In the genomic region with DNA sequence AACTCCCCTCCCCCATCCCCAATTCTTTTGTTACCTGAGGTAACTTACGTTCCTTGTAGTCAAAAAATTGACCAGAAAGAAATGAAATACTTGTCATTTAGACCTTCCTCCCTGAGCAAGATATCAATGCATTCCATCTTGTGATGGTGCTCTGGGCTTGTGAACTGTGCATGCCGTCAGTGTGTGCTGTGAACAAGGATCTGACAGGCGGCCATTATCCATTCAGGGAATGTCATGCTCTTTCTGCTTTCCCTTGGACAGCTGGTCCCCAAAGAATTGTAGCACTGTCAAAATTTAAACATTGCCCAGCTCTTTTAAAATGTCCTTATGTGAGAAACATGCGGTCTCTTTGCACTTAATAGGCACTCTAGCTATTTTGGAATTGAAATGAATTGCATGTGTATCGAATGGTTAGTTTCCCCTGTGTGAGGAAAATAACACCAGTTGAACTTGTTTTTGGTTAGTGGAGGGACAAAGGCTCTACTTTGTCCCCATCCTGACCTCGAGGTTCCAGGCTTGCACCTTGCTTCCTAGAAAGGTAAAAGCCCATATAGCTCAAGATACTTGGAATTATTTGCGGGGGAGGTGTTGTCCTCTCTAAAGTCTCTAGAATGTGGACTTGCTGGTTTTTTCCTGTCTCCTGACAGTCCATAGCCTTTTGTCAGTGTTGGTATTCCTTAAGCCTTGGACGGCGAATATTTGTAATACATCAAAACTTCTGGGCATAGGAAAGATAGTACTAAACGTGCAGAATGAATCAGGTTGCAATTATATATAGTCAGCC, we compare ENCODE assay signal across 22 cellular contexts.
DNase-seq lines count a peak whose midpoint lies in the region; ATAC-seq and TF ChIP-seq lines count a peak whose summit lies in the region.
"Had no signal": no experiment of that assay in that cellular context is flagged by ENCODE, and none has a peak within 500 bp of the region (broad histone marks: within the 10 kb centered on the region; RNA-seq: fewer than 3 reads in every experiment).

No MANE protein-coding gene starts in this region.

- H3K4me3 ChIP-seq in mammary epithelial cell (replicated peaks in 1 of 3; ENCODE audit: insufficient read depth in 1 of 3, low read depth in 2 of 3, low read length in 3 of 3): no peak overlapping the region
- no peak overlapping the region for H3K4me3 ChIP-seq in breast epithelium
- no peak overlapping the region for H3K4me3 ChIP-seq in neural progenitor cell
- H3K4me3 ChIP-seq in right atrium auricular region: no peak overlapping the region

- no peak overlapping the region for H3K9ac ChIP-seq in mammary epithelial cell (ENCODE audit: insufficient read depth, low read length)
- no peak overlapping the region for H3K9ac ChIP-seq in neural progenitor cell

- in situ Hi-C loops in mammary epithelial cell (cut with MboI; ENCODE audit: low sequenced_read_pairs in 2 of 2): no loop called here

- no peak overlapping the region for H3K4me3 Mint-ChIP-seq in neural progenitor cell
- H3K4me3 Mint-ChIP-seq: CD4-positive, alpha-beta T cell had no signal

- no peak for TF ChIP-seq POLR2A in breast epithelium (IDR thresholded peaks at IDR 0.05)

- peaks cover 3% of the 10 kb centered on the region for H3K4me1 Mint-ChIP-seq in neural progenitor cell

- no TSS peak for BruUV-seq in mammary epithelial cell (replicated peaks; lab: Mats Ljungman, UMichigan)

- H3K79me2 ChIP-seq in mammary epithelial cell (ENCODE audit: insufficient read depth, low read length): no peaks in the 10 kb centered on the region
- H3K79me2 ChIP-seq in neural progenitor cell (ENCODE audit: low read depth): no peaks in the 10 kb centered on the region

- H3K27ac Mint-ChIP-seq in neural progenitor cell: peak overlapping the region; percentile 30
- H3K27ac Mint-ChIP-seq: CD4-positive, alpha-beta T cell had no signal

- ATAC-seq in GM18517 (IDR thresholded peaks at IDR 0.05; ENCODE audit: unreplicated experiment) (no peak), GM18520 (IDR thresholded peaks at IDR 0.05; ENCODE audit: unreplicated experiment) (no peak)

- H3K4me1 ChIP-seq in mammary epithelial cell (ENCODE audit: insufficient read depth, low read length) (no peaks in the 10 kb centered on the region), breast epithelium (no peaks in the 10 kb centered on the region), neural progenitor cell (no peaks in the 10 kb centered on the region), right atrium auricular region (no peaks in the 10 kb centered on the region)
- H3K4me1 ChIP-seq: BE2C, Caco-2 had no signal

- no peaks in the 10 kb centered on the region for H3K9me3 Mint-ChIP-seq in neural progenitor cell

- H3K36me3 Mint-ChIP-seq in neural progenitor cell: no peaks in the 10 kb centered on the region

- intact Hi-C loops in mammary epithelial cell (cut with micrococcal nuclease) (no loop called here), breast epithelium (cut with DNase I; ENCODE audit: low total_unique reads) (no loop called here)

- dilution Hi-C loops in mammary epithelial cell (cut with HindIII; ENCODE audit: low sequenced_read_pairs): no loop called here

- no peaks in the 10 kb centered on the region for H3F3A ChIP-seq in neural progenitor cell (ENCODE audit: low read depth)

- 57% methylated on average over 10 of the region's 10 CpGs for WGBS in mammary epithelial cell (ENCODE audit: low coverage, missing lambda C conversion rate)

- H3K27ac ChIP-seq in mammary epithelial cell (ENCODE audit: insufficient read depth, low read depth, low read length) (no peak overlapping the region), breast epithelium (no peak overlapping the region), neural progenitor cell (no peak overlapping the region), right atrium auricular region (no peak overlapping the region)
- H3K27ac ChIP-seq: 22Rv1 had no signal

- no peak for TF ChIP-seq CTCF in mammary epithelial cell (conservative IDR thresholded peaks at IDR 0.05 in 1 of 2, IDR thresholded peaks at IDR 0.05 in 1 of 2; ENCODE audit: extremely low read depth in 1 of 2, insufficient read depth in 1 of 2, low read depth in 1 of 2, low read length in 2 of 2)
- no peak for TF ChIP-seq CTCF in breast epithelium (IDR thresholded peaks at IDR 0.05)
- TF ChIP-seq CTCF in neural progenitor cell (IDR thresholded peaks at IDR 0.05): no peak
- no peak for TF ChIP-seq CTCF in right atrium auricular region (IDR thresholded peaks at IDR 0.05)

- H3K4me2 ChIP-seq in mammary epithelial cell (ENCODE audit: insufficient read depth, low read depth, low read length): no peak overlapping the region
- no peak overlapping the region for H3K4me2 ChIP-seq in neural progenitor cell

- H3K27me3 Mint-ChIP-seq in neural progenitor cell (ENCODE audit: insufficient read depth, low read depth): no peaks in the 10 kb centered on the region
- H3K27me3 Mint-ChIP-seq: CD4-positive, alpha-beta T cell had no signal

- H2AFZ ChIP-seq in mammary epithelial cell (ENCODE audit: low read depth, low read length): peak overlapping the region; percentile 27
- H2AFZ ChIP-seq in neural progenitor cell (replicated peaks): peak overlapping the region; percentile 32

- CTCF ChIA-PET in mammary epithelial cell (lab: Charles Lee; ENCODE audit: low non-redundant PET): no interaction called here

- no peaks in the 10 kb centered on the region for H4K20me1 ChIP-seq in mammary epithelial cell (ENCODE audit: insufficient read depth, low read length)
- no peaks in the 10 kb centered on the region for H4K20me1 ChIP-seq in neural progenitor cell (ENCODE audit: low read depth)

- H3K9me3 ChIP-seq in mammary epithelial cell (replicated peaks; ENCODE audit: insufficient read depth, low read length): no peaks in the 10 kb centered on the region
- peaks cover 0 to 5% of the 10 kb centered on the region in 2 donors for H3K9me3 ChIP-seq in breast epithelium
- no peaks in the 10 kb centered on the region for H3K9me3 ChIP-seq in neural progenitor cell (ENCODE audit: low read depth)
- H3K9me3 ChIP-seq in right atrium auricular region: peaks cover 0 to 3% of the 10 kb centered on the region in 2 donors
- H3K9me3 ChIP-seq: BE2C, Caco-2 had no signal

- H3K36me3 ChIP-seq in mammary epithelial cell (ENCODE audit: insufficient read depth, low read length) (no peaks in the 10 kb centered on the region), breast epithelium (no peaks in the 10 kb centered on the region), neural progenitor cell (no peaks in the 10 kb centered on the region), right atrium auricular region (no peaks in the 10 kb centered on the region)
- H3K36me3 ChIP-seq: BE2C had no signal

- H3K27me3 ChIP-seq in mammary epithelial cell (ENCODE audit: insufficient read depth, low read length) (no peaks in the 10 kb centered on the region), breast epithelium (no peaks in the 10 kb centered on the region), neural progenitor cell (no peaks in the 10 kb centered on the region), right atrium auricular region (no peaks in the 10 kb centered on the region)
- H3K27me3 ChIP-seq: BE2C had no signal

- DNase-seq in mammary epithelial cell (no peak), breast epithelium (ENCODE audit: low spot score in 2 of 2) (no peak), medulla oblongata (ENCODE audit: extremely low spot score) (peak; percentile 12), neural progenitor cell (ENCODE audit: low spot score) (no peak), T1000 (lab: John Stamatoyannopoulos, UW) (no peak), right atrium auricular region (ENCODE audit: low spot score) (no peak)
- DNase-seq: BE2C; Caco-2; CD4-positive, alpha-beta T cell; GDM1; GOT3; KBM-7; NCI-H1105; NCI-H1694; NCI-H2081 treated with DMSO at 0.1 percent for 48 hours; NCI-H510A; NCI-H774; RPMI8226; SIG-M5 had no signal
